In genomic region chr18:4765401-4765800, GRCh38 we compare ENCODE assay signal across 29 cellular contexts.
"Had no signal": no experiment of that assay in that cellular context is flagged by ENCODE, and none has a peak within 500 bp of the region (broad histone marks: within the 10 kb centered on the region; RNA-seq: fewer than 3 reads in every experiment).

No MANE protein-coding gene starts in this region.

- H3K36me3 ChIP-seq: brain microvascular endothelial cell, esophagus muscularis mucosa, heart right ventricle, right atrium auricular region, suprapubic skin, tibial artery, upper lobe of right lung had no signal

- H3K9me3 ChIP-seq: right atrium auricular region, suprapubic skin, tibial artery, upper lobe of right lung had no signal

- DNase-seq: activated CD4-positive, alpha-beta memory T cell treated with anti-CD3 and anti-CD28 coated beads for 36 hours; activated CD4-positive, alpha-beta T cell treated with anti-CD3 and anti-CD28 coated beads, Interleukin-2, amount 10 ng/mL, durations not matched to agents 24 days and 14 days; activated CD4-positive, CD25-positive, alpha-beta regulatory T cell treated with anti-CD3 and anti-CD28 coated beads, Interleukin-2, amount 50 U/mL, for 72 hours; activated CD8-positive, alpha-beta memory T cell treated with anti-CD3 and anti-CD28 coated beads, Interleukin-2, amount 50 U/mL, for 4 hours; activated gamma-delta T cell; activated naive CD4-positive, alpha-beta T cell treated with anti-CD3 and anti-CD28 coated beads, Interleukin-2, amount 50 U/mL, for 16 hours; activated T-cell treated with anti-CD3 and anti-CD28 coated beads, Interleukin-2, amount 50 U/mL, for 1 hour; amniotic stem cell; brain microvascular endothelial cell; foreskin melanocyte; heart right ventricle; left cardiac atrium; mammary epithelial cell; midbrain; naive thymus-derived CD8-positive, alpha-beta T cell; nucleus accumbens; stimulated activated CD4-positive, alpha-beta T cell treated with anti-CD3 and anti-CD28 coated beads, Interleukin-15, amount 100 ng/mL, for 24 hours; stimulated activated CD4-positive, alpha-beta T cell treated with anti-CD3 and anti-CD28 coated beads, Interleukin-2, amount 100 ng/mL, for 24 hours; stimulated activated naive CD4-positive, alpha-beta T cell; tibial artery; upper lobe of right lung had no signal

- ATAC-seq: heart right ventricle; left cardiac atrium; naive thymus-derived CD8-positive, alpha-beta T cell; upper lobe of right lung had no signal

- H3K27me3 Mint-ChIP-seq: activated CD4-positive, alpha-beta memory T cell treated with anti-CD3 and anti-CD28 coated beads for 36 hours; activated CD4-positive, alpha-beta T cell treated with anti-CD3 and anti-CD28 coated beads, Interleukin-2, amount 10 ng/mL, durations not matched to agents 24 days and 14 days had no signal

- H3K4me3 Mint-ChIP-seq: activated CD4-positive, alpha-beta memory T cell treated with anti-CD3 and anti-CD28 coated beads for 36 hours; activated CD4-positive, alpha-beta T cell treated with anti-CD3 and anti-CD28 coated beads, Interleukin-2, amount 10 ng/mL, durations not matched to agents 24 days and 14 days; activated T-helper 1 cell treated with anti-CD3 and anti-CD28 coated beads, Interleukin-12 subunit alpha, Interleukin-12 subunit beta, Interleukin-2, Interleukin-4 antibody, amounts not matched to agents 30 ng/mL and 10 ng/mL and 1 ng/mL, durations not matched to agents 14 hours and 24 hours and 36 hours; naive thymus-derived CD8-positive, alpha-beta T cell; neural crest cell had no signal

- H3K4me1 Mint-ChIP-seq: activated CD4-positive, alpha-beta T cell treated with anti-CD3 and anti-CD28 coated beads, Interleukin-2, amount 10 ng/mL, durations not matched to agents 24 days and 14 days; neural crest cell had no signal

- H3K27ac Mint-ChIP-seq: activated CD4-positive, alpha-beta memory T cell treated with anti-CD3 and anti-CD28 coated beads for 36 hours; activated CD4-positive, alpha-beta T cell treated with anti-CD3 and anti-CD28 coated beads, Interleukin-2, amount 10 ng/mL, durations not matched to agents 24 days and 14 days; activated T-helper 1 cell treated with anti-CD3 and anti-CD28 coated beads, Interleukin-12 subunit alpha, Interleukin-12 subunit beta, Interleukin-2, Interleukin-4 antibody, amounts not matched to agents 30 ng/mL and 10 ng/mL and 1 ng/mL, durations not matched to agents 14 hours and 24 hours and 36 hours; naive thymus-derived CD8-positive, alpha-beta T cell had no signal

- H3K36me3 Mint-ChIP-seq: activated CD4-positive, alpha-beta memory T cell treated with anti-CD3 and anti-CD28 coated beads for 36 hours had no signal

- H3K4me3 ChIP-seq: esophagus muscularis mucosa, heart right ventricle, right atrium auricular region, suprapubic skin, tibial artery, upper lobe of right lung had no signal

- H3K27ac ChIP-seq: brain microvascular endothelial cell, esophagus muscularis mucosa, heart right ventricle, right atrium auricular region, suprapubic skin, tibial artery, upper lobe of right lung, VCaP had no signal

- H3K4me1 ChIP-seq: esophagus muscularis mucosa, heart right ventricle, right atrium auricular region, suprapubic skin, tibial artery, upper lobe of right lung had no signal

- H3K27me3 ChIP-seq: brain microvascular endothelial cell, esophagus muscularis mucosa, heart right ventricle, right atrium auricular region, suprapubic skin, tibial artery, upper lobe of right lung had no signal

- H3K9me3 Mint-ChIP-seq: neural crest cell had no signal

- FAIRE-seq: astrocyte, keratinocyte had no signal
